9 cellular contexts compared by ENCODE assay signal in the genomic region with DNA sequence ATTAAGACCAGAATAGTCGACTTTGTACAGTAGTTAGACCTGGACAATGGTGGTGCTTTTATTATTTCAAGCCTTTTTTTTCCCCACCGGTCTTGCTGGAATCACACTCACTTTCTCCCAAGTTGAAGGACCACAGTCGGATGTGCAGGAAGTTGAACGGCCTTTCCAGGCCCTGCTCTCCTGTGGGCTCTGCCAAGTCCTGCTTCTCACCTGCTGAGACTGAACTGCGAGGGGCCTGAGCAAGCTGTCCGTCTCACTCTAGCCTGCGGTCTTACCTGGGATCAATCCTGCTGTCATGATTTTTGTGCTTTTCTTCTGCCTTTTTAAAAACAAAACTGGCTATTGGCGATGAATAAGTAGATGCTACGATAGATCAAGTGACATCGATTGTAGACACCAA. TPM values are rescaled to one million over a fixed set of nuclear protein-coding genes. Genes with fewer than 3 reads are reported as not detected.
DNase-seq lines count a peak whose midpoint lies in the region; ATAC-seq and TF ChIP-seq lines count a peak whose summit lies in the region.
"Had no signal": no experiment of that assay in that cellular context is flagged by ENCODE, and none has a peak within 500 bp of the region (broad histone marks: within the 10 kb centered on the region; RNA-seq: fewer than 3 reads in every experiment).

No MANE protein-coding gene starts in this region.

- H3K27me3 ChIP-seq in ACC112 (ENCODE audit: insufficient read depth, low read length) (no peaks in the 10 kb centered on the region), H7 (ENCODE audit: control insufficient read depth, insufficient read depth, low read length) (peaks cover 3% of the 10 kb centered on the region), kidney epithelial cell (ENCODE audit: control insufficient read depth, insufficient read depth, low read length) (no peaks in the 10 kb centered on the region)

- no peak overlapping the region for H2AFZ ChIP-seq in ACC112 (ENCODE audit: low read length, unreplicated experiment)

- H3K27ac ChIP-seq in ACC112 (ENCODE audit: low read depth, low read length), result no peak overlapping the region

- peaks cover 5% of the 10 kb centered on the region for H3K27me3 Mint-ChIP-seq in activated naive CD8-positive, alpha-beta T cell treated with anti-CD3 and anti-CD28 coated beads for 36 hours

- peaks cover 22% of the 10 kb centered on the region for H3K4me1 Mint-ChIP-seq in activated naive CD8-positive, alpha-beta T cell treated with anti-CD3 and anti-CD28 coated beads for 36 hours

- no peak for TF ChIP-seq CTCF in kidney epithelial cell (IDR thresholded peaks at IDR 0.05; ENCODE audit: insufficient read depth, low read length, poor library complexity, severe bottlenecking)

- peak overlapping the region; percentile 92 for H3K4me3 Mint-ChIP-seq in activated naive CD8-positive, alpha-beta T cell treated with anti-CD3 and anti-CD28 coated beads for 36 hours

- H3K27ac Mint-ChIP-seq in activated naive CD8-positive, alpha-beta T cell treated with anti-CD3 and anti-CD28 coated beads for 36 hours, result peak overlapping the region; percentile 63

- H3K9me3 Mint-ChIP-seq in activated naive CD8-positive, alpha-beta T cell treated with anti-CD3 and anti-CD28 coated beads for 36 hours, result no peaks in the 10 kb centered on the region

- no peak for ATAC-seq in GM19397 (IDR thresholded peaks at IDR 0.05; ENCODE audit: unreplicated experiment)

- peaks cover 8% of the 10 kb centered on the region for H3K4me1 ChIP-seq in ACC112 (ENCODE audit: control insufficient read depth, insufficient read depth, low read length, unreplicated experiment)

- DNase-seq in H7 (no peak), kidney epithelial cell (ENCODE audit: low read depth) (no peak), NCI-H2107 (lab: John Stamatoyannopoulos, UW) (no peak), UCSD-AML1 (lab: John Stamatoyannopoulos, UW; ENCODE audit: unreplicated experiment) (no peak)
- no peak for DNase-seq in activated naive CD8-positive, alpha-beta T cell treated with anti-CD3 and anti-CD28 coated beads for 36 hours
- no peak for DNase-seq in effector CD8-positive, alpha-beta T cell (lab: John Stamatoyannopoulos, UW)
- DNase-seq: NCI-H510A had no signal

- peaks cover 43% of the 10 kb centered on the region for H3K79me2 ChIP-seq in ACC112 (ENCODE audit: control insufficient read depth, insufficient read depth, low read length, unreplicated experiment)

- H3K36me3 ChIP-seq in ACC112 (ENCODE audit: insufficient read depth, low read length) (peaks cover 24% of the 10 kb centered on the region), H7 (replicated peaks; ENCODE audit: control insufficient read depth, insufficient read depth, low read length) (peaks cover 5% of the 10 kb centered on the region; the same call in 1 of the 2 replicates), kidney epithelial cell (ENCODE audit: control insufficient read depth, insufficient read depth, low read length) (peaks cover 1% of the 10 kb centered on the region)

- H3K36me3 Mint-ChIP-seq in activated naive CD8-positive, alpha-beta T cell treated with anti-CD3 and anti-CD28 coated beads for 36 hours, result peaks cover 40% of the 10 kb centered on the region

- H3K4me3 ChIP-seq in ACC112 (ENCODE audit: low read depth, low read length) (peak overlapping the region; percentile 94), H7 (ENCODE audit: insufficient read depth, low read depth, low read length) (peak overlapping the region; percentile 66), kidney epithelial cell (ENCODE audit: low read depth, low read length) (peak overlapping the region; percentile 72)

RNA-seq across cellular contexts. Expression of a gene that starts 1.3 kb away (rescaled TPM):
- total RNA-seq in H7 (2014; rRNA removed; shearing (Covaris generic)), result 11.0 and 12.4 TPM in 2 replicates
- 10 to 100 TPM; 22.6 to 26.7 TPM for total RNA-seq in activated naive CD8-positive, alpha-beta T cell treated with anti-CD3 and anti-CD28 coated beads for 36 hours
- 28.3 and 38.4 TPM in 2 replicates for total RNA-seq in kidney epithelial cell

RNA-seq across cellular contexts. Expression of a gene that starts 18.3 kb away (rescaled TPM):
- 21.4 and 29.4 TPM in 2 replicates for total RNA-seq in H7 (2014; rRNA removed; shearing (Covaris generic))
- total RNA-seq in activated naive CD8-positive, alpha-beta T cell treated with anti-CD3 and anti-CD28 coated beads for 36 hours, result 10 to 100 TPM; 68.7 to 69.3 TPM
- total RNA-seq in kidney epithelial cell, result 13.3 and 21.6 TPM in 2 replicates

RNA-seq across cellular contexts. Expression of a gene that starts 19.1 kb away (rescaled TPM):
- total RNA-seq in H7 (2014; rRNA removed; shearing (Covaris generic)), result 7.9 and 9.6 TPM in 2 replicates
- total RNA-seq in activated naive CD8-positive, alpha-beta T cell treated with anti-CD3 and anti-CD28 coated beads for 36 hours, result 10 to 100 TPM; 51.0 to 57.7 TPM
- 22.8 and 23.2 TPM in 2 replicates for total RNA-seq in kidney epithelial cell

RNA-seq across cellular contexts. Expression of a gene that starts 48.3 kb away (rescaled TPM):
- 55.9 and 60.8 TPM in 2 replicates for total RNA-seq in H7 (2014; rRNA removed; shearing (Covaris generic))
- 10 to 100 TPM; 79.0 to 82.0 TPM for total RNA-seq in activated naive CD8-positive, alpha-beta T cell treated with anti-CD3 and anti-CD28 coated beads for 36 hours
- 87.0 and 121 TPM in 2 replicates for total RNA-seq in kidney epithelial cell

RNA-seq across cellular contexts. Expression of a gene that starts 48.4 kb away (rescaled TPM):
- total RNA-seq in H7 (2014; rRNA removed; shearing (Covaris generic)), result 58.9 and 61.5 TPM in 2 replicates
- 10 to 100 TPM; 43.2 to 47.2 TPM for total RNA-seq in activated naive CD8-positive, alpha-beta T cell treated with anti-CD3 and anti-CD28 coated beads for 36 hours
- 25.3 and 28.0 TPM in 2 replicates for total RNA-seq in kidney epithelial cell
